In the genomic region with DNA sequence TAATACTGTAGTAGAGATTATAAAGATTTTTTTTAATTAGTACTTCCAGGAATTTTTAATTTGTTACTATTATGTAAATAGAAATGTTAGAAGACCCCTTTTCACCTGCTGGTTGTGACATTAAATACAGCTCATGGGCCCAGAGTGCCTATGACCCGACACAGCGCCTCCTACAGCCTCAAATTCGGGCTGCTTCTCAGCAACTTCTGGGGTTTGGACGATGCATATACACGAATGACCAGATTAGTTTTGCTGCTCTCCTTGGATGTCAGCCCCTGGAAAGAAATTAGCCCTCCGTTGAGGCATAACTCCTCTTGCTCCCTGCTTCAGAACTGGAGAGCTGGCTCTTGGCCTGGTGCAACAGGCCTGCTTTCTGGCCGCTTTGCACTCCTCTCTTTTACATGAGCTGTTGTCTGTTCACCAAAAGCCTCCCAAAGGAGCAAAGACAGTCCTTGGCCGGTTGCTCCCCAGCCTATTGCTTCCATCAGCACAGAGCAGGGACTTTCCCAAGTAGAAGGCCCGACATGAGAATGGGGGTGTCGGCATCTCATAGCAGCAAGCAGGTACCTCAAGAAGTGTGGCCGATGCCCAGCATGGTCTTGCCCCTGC, we compare ENCODE assay signal across 18 cellular contexts. TPM values are rescaled to one million over a fixed set of nuclear protein-coding genes. Genes with fewer than 3 reads are reported as not detected.
DNase-seq lines count a peak whose midpoint lies in the region; ATAC-seq and TF ChIP-seq lines count a peak whose summit lies in the region.
"Had no signal": no experiment of that assay in that cellular context is flagged by ENCODE, and none has a peak within 500 bp of the region (broad histone marks: within the 10 kb centered on the region; RNA-seq: fewer than 3 reads in every experiment).

No MANE protein-coding gene starts in this region.

- no peak for TF ChIP-seq POLR2A in erythroblast (IDR thresholded peaks at IDR 0.05; ENCODE audit: low read length)

- H3K4me3 ChIP-seq in BE2C (ENCODE audit: low read depth, low read length) (no peak overlapping the region), muscle layer of colon (ENCODE audit: low read depth in 1 of 2, low read length in 2 of 2) (no peak overlapping the region)
- H3K4me3 ChIP-seq: A549, GM23248 had no signal

- ATAC-seq in HG02973 (IDR thresholded peaks at IDR 0.05; ENCODE audit: unreplicated experiment) = no peak
- no peak for ATAC-seq in HG02763 (IDR thresholded peaks at IDR 0.05; ENCODE audit: unreplicated experiment)
- ATAC-seq: A549, natural killer cell had no signal

- H3K4me1 ChIP-seq in BE2C (no peaks in the 10 kb centered on the region), muscle layer of colon (ENCODE audit: insufficient read depth, low read length) (peaks cover 16% of the 10 kb centered on the region)

- no peaks in the 10 kb centered on the region for H3K9me3 ChIP-seq in BE2C
- H3K9me3 ChIP-seq in muscle layer of colon (ENCODE audit: low read length) = no peaks in the 10 kb centered on the region
- H3K9me3 ChIP-seq: A549 had no signal

- no peak overlapping the region for H3K9ac ChIP-seq in muscle layer of colon (ENCODE audit: low read length)
- H3K9ac ChIP-seq: GM23248 had no signal

- H3K36me3 ChIP-seq in BE2C (no peaks in the 10 kb centered on the region), muscle layer of colon (ENCODE audit: insufficient read depth, low read length) (no peaks in the 10 kb centered on the region)

- TF ChIP-seq CTCF in BE2C (IDR thresholded peaks at IDR 0.05; ENCODE audit: low read depth, low read length) = peak; percentile 28; the same call in 1 of the 2 replicates
- TF ChIP-seq CTCF in LNCAP (IDR thresholded peaks at IDR 0.05) = peak; percentile 26; the same call in 1 of the 2 replicates

- peak overlapping the region; percentile 12 for H3K27ac ChIP-seq in muscle layer of colon (ENCODE audit: low read depth, low read length)
- H3K27ac ChIP-seq: A549, GM23248 had no signal

- H3K27me3 ChIP-seq in BE2C = no peaks in the 10 kb centered on the region
- no peaks in the 10 kb centered on the region for H3K27me3 ChIP-seq in muscle layer of colon (ENCODE audit: control insufficient read depth in 1 of 2, insufficient read depth in 2 of 2, low read length in 2 of 2)

- no peak for DNase-seq in BE2C
- peak; percentile 3 to 16 for DNase-seq in erythroblast (lab: John Stamatoyannopoulos, UW)
- no peak for DNase-seq in SHP77 treated with DMSO at 0.1 percent for 48 hours (lab: John Stamatoyannopoulos, UW)
- DNase-seq in activated CD4-positive, CD25-positive, alpha-beta regulatory T cell treated with anti-CD3 and anti-CD28 coated beads, Interleukin-2, amount 50 U/mL, for 72 hours = no peak
- DNase-seq: activated CD8-positive, alpha-beta memory T cell treated with anti-CD3 and anti-CD28 coated beads, Interleukin-2, amount 50 U/mL, for 4 hours; activated naive CD8-positive, alpha-beta T cell treated with anti-CD3 and anti-CD28 coated beads for 36 hours; DMS 273 treated with DMSO at 0.1 percent for 48 hours; GM23248; kidney; natural killer cell; NCI-H1436; NCI-H524 treated with DMSO at 0.1 percent for 48 hours; SHP77 had no signal

RNA-seq across cellular contexts. Expression of gene TECTA, which starts 3.3 kb away (rescaled TPM):
- 4.2 TPM for polyA plus RNA-seq in BE2C (2012; ENCODE audit: insufficient read depth, insufficient read length, low read depth)

Comparison
In these comparisons a context has a peak if more than half of its experiments do, and no peak if none do; other contexts are left out.
1. DNase-seq: peak in erythroblast (2 of 2); none in BE2C (single experiment), SHP77 treated with DMSO at 0.1 percent for 48 hours (single experiment) and activated CD4-positive, CD25-positive, alpha-beta regulatory T cell treated with anti-CD3 and anti-CD28 coated beads, Interleukin-2, amount 50 U/mL, for 72 hours (single experiment).